13 cellular contexts compared by ENCODE assay signal in the genomic region with DNA sequence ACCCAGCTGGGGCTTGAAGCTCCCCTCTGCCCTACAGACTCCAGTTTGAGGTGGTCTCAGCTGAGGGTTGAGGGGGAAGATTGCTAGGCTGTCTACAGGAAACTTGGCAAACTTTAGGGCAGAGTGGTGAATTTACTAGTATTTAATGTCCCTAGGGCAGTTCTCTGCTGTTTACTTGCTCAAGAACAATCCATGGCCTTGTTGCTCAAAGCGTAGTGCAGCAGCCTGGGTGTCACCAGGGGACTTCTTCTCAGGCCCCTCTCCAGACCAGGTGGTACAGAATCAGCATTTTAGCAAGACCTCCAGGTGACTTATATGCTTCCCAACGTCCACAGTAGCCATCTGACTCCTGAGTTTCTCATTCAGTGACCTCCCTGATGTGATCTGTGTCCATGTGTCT.
"Had no signal": no experiment of that assay in that cellular context is flagged by ENCODE, and none has a peak within 500 bp of the region (broad histone marks: within the 10 kb centered on the region; RNA-seq: fewer than 3 reads in every experiment).

No MANE protein-coding gene starts in this region.

- H3K9me3 ChIP-seq: heart right ventricle, testis had no signal

- ATAC-seq: heart right ventricle; naive thymus-derived CD4-positive, alpha-beta T cell; right cardiac atrium had no signal

- H3K27me3 ChIP-seq: dorsolateral prefrontal cortex, heart right ventricle, testis had no signal

- H3K27ac ChIP-seq: dorsolateral prefrontal cortex, heart right ventricle, testis had no signal

- H3K4me2 ChIP-seq: smooth muscle cell had no signal

- DNase-seq: cortex of kidney; dorsolateral prefrontal cortex; effector CD8-positive, alpha-beta T cell; heart right ventricle; hypothalamus; kidney glomerular epithelial cell; naive thymus-derived CD4-positive, alpha-beta T cell; posterior cingulate gyrus; right cardiac atrium; stimulated activated CD4-positive, alpha-beta T cell treated with anti-CD3 and anti-CD28 coated beads, Interleukin-2, amount 100 ng/mL, for 48 hours; testis; trophoblast cell had no signal

- H3K4me1 ChIP-seq: testis had no signal

- H3K4me3 ChIP-seq: dorsolateral prefrontal cortex, heart right ventricle, smooth muscle cell, testis had no signal
